Comparison of ENCODE assay signal across 14 cellular contexts in genomic region chr10:29860159-29860558, GRCh38.
A peak's percentile ranks its signal among the peaks of the same experiment; 100 is the strongest.
DNase-seq lines count a peak whose midpoint lies in the region; ATAC-seq and TF ChIP-seq lines count a peak whose summit lies in the region.
"Had no signal": no experiment of that assay in that cellular context is flagged by ENCODE, and none has a peak within 500 bp of the region (broad histone marks: within the 10 kb centered on the region; RNA-seq: fewer than 3 reads in every experiment).

No MANE protein-coding gene starts in this region.

- in situ Hi-C loops in astrocyte of the spinal cord (cut with HindIII; ENCODE audit: low sequenced_read_pairs) = no loop called here

- peaks cover 4% of the 10 kb centered on the region for H3K36me3 Mint-ChIP-seq in mesothelial cell of epicardium
- H3K36me3 Mint-ChIP-seq: CD8-positive, alpha-beta memory T cell had no signal

- H3K36me3 ChIP-seq in vagina = no peaks in the 10 kb centered on the region
- H3K36me3 ChIP-seq in right lobe of liver = no peaks in the 10 kb centered on the region

- H3K27ac Mint-ChIP-seq in mesothelial cell of epicardium = peak overlapping the region; percentile 66
- H3K27ac Mint-ChIP-seq: CD8-positive, alpha-beta memory T cell had no signal

- peak overlapping the region; percentile 44 for H3K27ac ChIP-seq in vagina
- no peak overlapping the region for H3K27ac ChIP-seq in right lobe of liver

- DNase-seq in HFF-Myc (ENCODE audit: extremely low read depth, low read depth) = peak; percentile 53
- peak; percentile 76 for DNase-seq in astrocyte of the spinal cord (ENCODE audit: low read depth, low spot score)
- DNase-seq in mesothelial cell of epicardium (ENCODE audit: low spot score in 2 of 2, unreplicated experiment in 2 of 2) = no peak
- no peak for DNase-seq in vagina (ENCODE audit: extremely low spot score in 2 of 2)
- DNase-seq in right lobe of liver = no peak
- no peak for DNase-seq in hippocampal formation (lab: John Stamatoyannopoulos, UW)
- DNase-seq: activated gamma-delta T cell treated with Interleukin-2 at 50 U/mL for 16 hours; CD8-positive, alpha-beta memory T cell; GDM1; left cardiac atrium; NCI-H2227 treated with DMSO at 0.1 percent for 48 hours; OCI-M1; SW 1271 had no signal

- TF ChIP-seq CTCF in HFF-Myc (IDR thresholded peaks at IDR 0.05; ENCODE audit: low read depth, low read length, missing control alignments) (no peak), astrocyte of the spinal cord (IDR thresholded peaks at IDR 0.05; ENCODE audit: low read depth, low read length) (no peak), mesothelial cell of epicardium (IDR thresholded peaks at IDR 0.05; ENCODE audit: unreplicated experiment) (no peak), vagina (IDR thresholded peaks at IDR 0.05) (no peak), right lobe of liver (IDR thresholded peaks at IDR 0.05) (no peak)

- H3K9me3 ChIP-seq in vagina (no peaks in the 10 kb centered on the region), right lobe of liver (no peaks in the 10 kb centered on the region)

- peaks cover 4% of the 10 kb centered on the region for H3K9me3 Mint-ChIP-seq in mesothelial cell of epicardium
- H3K9me3 Mint-ChIP-seq: CD8-positive, alpha-beta memory T cell had no signal

- ATAC-seq in right lobe of liver (no peak), GM21515 (IDR thresholded peaks at IDR 0.05; ENCODE audit: unreplicated experiment) (no peak)
- ATAC-seq: left cardiac atrium had no signal

- no peak overlapping the region for H3K4me3 Mint-ChIP-seq in mesothelial cell of epicardium
- H3K4me3 Mint-ChIP-seq: CD8-positive, alpha-beta memory T cell had no signal

- TF ChIP-seq POLR2A in vagina (IDR thresholded peaks at IDR 0.05) (no peak), right lobe of liver (IDR thresholded peaks at IDR 0.05) (no peak)

- no peak overlapping the region for H3K4me3 ChIP-seq in HFF-Myc (replicated peaks; ENCODE audit: low read depth, low read length)
- no peak overlapping the region for H3K4me3 ChIP-seq in astrocyte of the spinal cord (ENCODE audit: low read depth, low read length)
- no peak overlapping the region for H3K4me3 ChIP-seq in vagina
- no peak overlapping the region for H3K4me3 ChIP-seq in right lobe of liver

- intact Hi-C loops in vagina (cut with DNase I) = no loop called here
- intact Hi-C loops in right lobe of liver (cut with DNase I) = no loop called here

- no peaks in the 10 kb centered on the region for H3K27me3 Mint-ChIP-seq in mesothelial cell of epicardium (ENCODE audit: low read depth)

- H3K4me1 ChIP-seq in vagina (peaks cover 54% of the 10 kb centered on the region), right lobe of liver (peaks cover 0 to 15% (median 5%) of the 10 kb centered on the region in 4 donors)

- H3K27me3 ChIP-seq in vagina (no peaks in the 10 kb centered on the region), right lobe of liver (no peaks in the 10 kb centered on the region)

- peaks cover 56% of the 10 kb centered on the region for H3K4me1 Mint-ChIP-seq in mesothelial cell of epicardium
- H3K4me1 Mint-ChIP-seq: CD8-positive, alpha-beta memory T cell had no signal

- WGBS in right lobe of liver (ENCODE audit: insufficient coverage, low coverage, low lambda C conversion rate, missing lambda C conversion rate) = 78% methylated on average over 9 of the region's 9 CpGs

Comparison
In these comparisons a context has a peak if more than half of its experiments do, and no peak if none do; other contexts are left out.
1. DNase-seq: peak in HFF-Myc (single experiment) and astrocyte of the spinal cord (single experiment); none in mesothelial cell of epicardium (0 of 2), vagina (0 of 2), right lobe of liver (0 of 3) and hippocampal formation (0 of 2).